1 cellular context compared by ENCODE assay signal in genomic region chr17:63600569-63601438, GRCh38.
TF ChIP-seq lines count a peak whose summit lies in the region.

Gene TACO1 (plus strand): TSS chr17:63600895. CDS start chr17:63601084, 189 bp downstream.

TF ChIP-seq in HepG2, 621 proteins besides CTCF, POLR2A, EP300 and RAD21 (continued from another document and continues in another):
- TF ChIP-seq ZNF562 (CRISPR knock-in tag; IDR thresholded peaks at IDR 0.05; ENCODE audit: borderline replicate concordance) (no peak; the same call in 1 of the 2 replicates), ZNF296 (CRISPR knock-in tag; conservative IDR thresholded peaks at IDR 0.05) (peak; percentile 74; the same call in 1 of the 2 replicates), ATM (IDR thresholded peaks at IDR 0.05; ENCODE audit: borderline replicate concordance) (no peak), ZNF772 (CRISPR knock-in tag; IDR thresholded peaks at IDR 0.05) (peak; percentile 97), RORA (CRISPR knock-in tag; IDR thresholded peaks at IDR 0.05) (peak; percentile 87; the same call in 1 of the 2 replicates), ZSCAN12 (CRISPR knock-in tag; IDR thresholded peaks at IDR 0.05) (peak; percentile 90), IKZF5 (CRISPR knock-in tag; IDR thresholded peaks at IDR 0.05) (peak; percentile 98), ZNF737 (CRISPR knock-in tag; IDR thresholded peaks at IDR 0.05; ENCODE audit: borderline replicate concordance) (peak; percentile 88; the same call in 1 of the 2 replicates), NR2C2 (CRISPR knock-in tag; IDR thresholded peaks at IDR 0.05; ENCODE audit: borderline replicate concordance) (peak; percentile 91), ZBTB49 (CRISPR knock-in tag; IDR thresholded peaks at IDR 0.05; ENCODE audit: borderline replicate concordance) (peak; percentile 96; the same call in 1 of the 2 replicates), NFIB (CRISPR knock-in tag; IDR thresholded peaks at IDR 0.05; ENCODE audit: borderline replicate concordance) (no peak), TCF12 (IDR thresholded peaks at IDR 0.05) (no peak), TCF12 (CRISPR knock-in tag; IDR thresholded peaks at IDR 0.05) (peak; percentile 88), THAP8 (CRISPR knock-in tag; IDR thresholded peaks at IDR 0.05; ENCODE audit: borderline replicate concordance) (peak; percentile 34; the same call in 1 of the 2 replicates), MEF2D (CRISPR knock-in tag; IDR thresholded peaks at IDR 0.05) (peak; percentile 85), ZNF660 (CRISPR knock-in tag; IDR thresholded peaks at IDR 0.05; ENCODE audit: borderline replicate concordance, low read depth) (no peak), E2F2 (CRISPR knock-in tag; IDR thresholded peaks at IDR 0.05; ENCODE audit: borderline replicate concordance) (peak; percentile 95; the same call in 1 of the 2 replicates), SRSF4 (IDR thresholded peaks at IDR 0.05; ENCODE audit: low read depth, low read length, poor library complexity, severe bottlenecking) (no peak), ZNF414 (CRISPR knock-in tag; IDR thresholded peaks at IDR 0.05) (peak; percentile 93), ZNF580 (CRISPR knock-in tag; IDR thresholded peaks at IDR 0.05; ENCODE audit: borderline replicate concordance, low read depth) (peak; percentile 97), ZFYVE20 (CRISPR knock-in tag; IDR thresholded peaks at IDR 0.05; ENCODE audit: borderline replicate concordance, low read depth) (no peak), SATB2 (CRISPR knock-in tag; IDR thresholded peaks at IDR 0.05) (peak; percentile 91), GPN1 (CRISPR knock-in tag; IDR thresholded peaks at IDR 0.05; ENCODE audit: borderline replicate concordance) (0 out of 2 replicates have a peak, but pooled peaks have one; percentile 24), ZNF563 (CRISPR knock-in tag; IDR thresholded peaks at IDR 0.05) (peak; percentile 98), PRDM15 (CRISPR knock-in tag; IDR thresholded peaks at IDR 0.05) (peak; percentile 69), HOXA5 (CRISPR knock-in tag; IDR thresholded peaks at IDR 0.05) (peak; percentile 99), CEBPG (CRISPR knock-in tag; IDR thresholded peaks at IDR 0.05) (peak; percentile 67; the same call in 1 of the 2 replicates), ZNF280D (CRISPR knock-in tag; IDR thresholded peaks at IDR 0.05) (peak; percentile 91), ZBTB4 (CRISPR knock-in tag; IDR thresholded peaks at IDR 0.05; ENCODE audit: borderline replicate concordance) (peak; percentile 93), ZNF17 (CRISPR knock-in tag; IDR thresholded peaks at IDR 0.05) (no peak), STAG1 (CRISPR knock-in tag; IDR thresholded peaks at IDR 0.05) (peak; percentile 57), NCOR1 (IDR thresholded peaks at IDR 0.05; ENCODE audit: borderline replicate concordance, low read length) (peak; percentile 82; the same call in 1 of the 2 replicates), CSRNP2 (CRISPR knock-in tag; conservative IDR thresholded peaks at IDR 0.05; ENCODE audit: low read depth) (no peak), ZNF605 (CRISPR knock-in tag; IDR thresholded peaks at IDR 0.05) (peak; percentile 95), TERF1 (CRISPR knock-in tag; IDR thresholded peaks at IDR 0.05) (no peak), RFX1 (IDR thresholded peaks at IDR 0.05) (no peak), ZNF256 (CRISPR knock-in tag; conservative IDR thresholded peaks at IDR 0.05) (peak; percentile 92), MAFK (conservative IDR thresholded peaks at IDR 0.05 in 1 of 2, IDR thresholded peaks at IDR 0.05 in 1 of 2; ENCODE audit: low read length in 2 of 2) (no peak), SP140L (CRISPR knock-in tag; IDR thresholded peaks at IDR 0.05; ENCODE audit: borderline replicate concordance) (peak; percentile 96; the same call in 1 of the 2 replicates), ZBTB3 (CRISPR knock-in tag; IDR thresholded peaks at IDR 0.05; ENCODE audit: borderline replicate concordance, low read depth) (peak; percentile 55; the same call in 1 of the 2 replicates), GATA4 (IDR thresholded peaks at IDR 0.05; ENCODE audit: borderline replicate concordance, low read depth) (peak; percentile 75; the same call in 1 of the 2 replicates)
